Comparison of ENCODE assay signal across 10 cellular contexts in the genomic region with DNA sequence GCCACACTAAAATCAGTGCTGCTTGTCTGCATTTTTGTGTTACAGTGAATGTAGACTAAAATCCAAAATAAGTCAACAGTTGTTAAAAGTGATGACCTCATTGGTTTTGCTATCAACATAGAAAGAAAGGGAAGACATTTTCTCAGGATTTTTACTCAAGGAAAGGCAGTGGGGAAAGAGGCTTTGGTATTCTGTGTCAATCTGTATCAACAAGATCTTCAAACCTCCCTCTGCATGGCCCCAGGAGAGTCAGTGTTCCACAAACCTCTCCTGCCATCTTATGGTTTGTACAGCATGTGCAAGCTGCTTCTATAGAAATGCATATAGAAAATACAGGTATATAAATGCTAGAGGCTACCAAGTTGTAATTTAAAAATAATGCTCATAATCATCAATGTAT. TPM values are rescaled to one million over a fixed set of nuclear protein-coding genes. Genes with fewer than 3 reads are reported as not detected.
DNase-seq lines count a peak whose midpoint lies in the region; ATAC-seq, FAIRE-seq and TF ChIP-seq lines count a peak whose summit lies in the region.
"Had no signal": no experiment of that assay in that cellular context is flagged by ENCODE, and none has a peak within 500 bp of the region (broad histone marks: within the 10 kb centered on the region; RNA-seq: fewer than 3 reads in every experiment).

No MANE protein-coding gene starts in this region.

- CTCF ChIA-PET in A673 (lab: Charles Lee): no interaction called here

- H3K4me1 ChIP-seq in A673 (ENCODE audit: insufficient read depth, low read length, poor library complexity, severe bottlenecking): no peaks in the 10 kb centered on the region
- H3K4me1 ChIP-seq in endodermal cell (ENCODE audit: control insufficient read depth, insufficient read depth, low read length): peaks cover 6% of the 10 kb centered on the region
- H3K4me1 ChIP-seq: esophagus muscularis mucosa had no signal

- TF ChIP-seq CTCF in A673 (conservative IDR thresholded peaks at IDR 0.05; ENCODE audit: low read depth, low read length) (0 out of 2 replicates have a peak, but pooled peaks have one; percentile 32), endodermal cell (conservative IDR thresholded peaks at IDR 0.05) (peak; percentile 78)

- no peak overlapping the region for H3K4me3 Mint-ChIP-seq in endodermal cell

- H3K9me3 Mint-ChIP-seq in endodermal cell: peaks cover 16% of the 10 kb centered on the region

- FAIRE-seq in GM12891 (lab: Jason Lieb, UNC): no peak

- TF ChIP-seq POLR2A in GM12891 (IDR thresholded peaks at IDR 0.05; ENCODE audit: low read depth, low read length): no peak

- H3K4me3 ChIP-seq in A673 (ENCODE audit: low read depth, low read length, poor library complexity, severe bottlenecking) (no peak overlapping the region), endodermal cell (ENCODE audit: low read length) (no peak overlapping the region)
- H3K4me3 ChIP-seq: esophagus muscularis mucosa had no signal

- no peak overlapping the region for H3K9ac ChIP-seq in endodermal cell (ENCODE audit: extremely low read depth, low read length, poor library complexity, severe bottlenecking)

- ATAC-seq in GM19395 (IDR thresholded peaks at IDR 0.05; ENCODE audit: unreplicated experiment) (peak; percentile 47), HG03025 (IDR thresholded peaks at IDR 0.05; ENCODE audit: low FRiP score, unreplicated experiment) (no peak)

- no TSS peak for BruUV-seq in A673 (replicated peaks; lab: Mats Ljungman, UMichigan)

- H3K27me3 Mint-ChIP-seq in endodermal cell (ENCODE audit: insufficient read depth): no peaks in the 10 kb centered on the region

- H3K36me3 ChIP-seq in A673 (ENCODE audit: insufficient read depth, low read length, poor library complexity, severe bottlenecking) (no peaks in the 10 kb centered on the region), endodermal cell (ENCODE audit: control insufficient read depth, insufficient read depth, low read length) (no peaks in the 10 kb centered on the region)
- H3K36me3 ChIP-seq: esophagus muscularis mucosa had no signal

- POLR2A ChIA-PET in A673 (lab: Charles Lee; ENCODE audit: low non-redundant PET): no interaction called here

- H3K27me3 ChIP-seq in A673 (replicated peaks; ENCODE audit: insufficient read depth, low read depth, low read length, poor library complexity) (no peaks in the 10 kb centered on the region), endodermal cell (ENCODE audit: control insufficient read depth, insufficient read depth, low read length, poor library complexity, severe bottlenecking) (no peaks in the 10 kb centered on the region)
- H3K27me3 ChIP-seq: esophagus muscularis mucosa had no signal

- H3K27ac ChIP-seq in A673 (ENCODE audit: low read depth, low read length, poor library complexity, severe bottlenecking) (no peak overlapping the region), endodermal cell (ENCODE audit: low read depth, low read length) (no peak overlapping the region)
- H3K27ac ChIP-seq: esophagus muscularis mucosa had no signal

- H3K27ac Mint-ChIP-seq in endodermal cell: no peak overlapping the region

- no peak for DNase-seq in A673 (ENCODE audit: low spot score)
- peak; percentile 59 for DNase-seq in M059J (ENCODE audit: low read depth)
- DNase-seq in endodermal cell: no peak
- no peak for DNase-seq in GM12891 (ENCODE audit: insufficient read length, low spot score)
- no peak for DNase-seq in Kasumi-1 (lab: John Stamatoyannopoulos, UW)
- no peak for DNase-seq in NCI-H1436 (lab: John Stamatoyannopoulos, UW)
- DNase-seq: activated CD4-positive, alpha-beta T cell treated with anti-CD3 and anti-CD28 coated beads, Interleukin-2, amount 50 U/mL, for 48 hours had no signal

- peaks cover 16% of the 10 kb centered on the region for H3K4me1 Mint-ChIP-seq in endodermal cell

- H3K9me3 ChIP-seq in A673 (ENCODE audit: low read depth, low read length, poor library complexity, severe bottlenecking) (no peaks in the 10 kb centered on the region), endodermal cell (ENCODE audit: control insufficient read depth, low read length) (peaks cover 15% of the 10 kb centered on the region)

- intact Hi-C loops in A673 (cut with micrococcal nuclease; ENCODE audit: unreplicated experiment): no loop called here

- peaks cover 9% of the 10 kb centered on the region for H3K36me3 Mint-ChIP-seq in endodermal cell (ENCODE audit: low read depth)

TF ChIP-seq in GM12891, 5 proteins besides CTCF, POLR2A, EP300 and RAD21:
- no peak for TF ChIP-seq TAF1 (IDR thresholded peaks at IDR 0.05; ENCODE audit: low read depth, low read length)
- TF ChIP-seq PAX5 (IDR thresholded peaks at IDR 0.05; ENCODE audit: insufficient read depth, low read length, severe bottlenecking): no peak
- TF ChIP-seq POU2F2 (IDR thresholded peaks at IDR 0.05; ENCODE audit: low read depth, low read length): no peak
- no peak for TF ChIP-seq SPI1 (IDR thresholded peaks at IDR 0.05; ENCODE audit: low read depth, low read length)
- TF ChIP-seq POLR2AphosphoS5 (IDR thresholded peaks at IDR 0.05; ENCODE audit: low read depth, low read length): no peak

RNA-seq across cellular contexts. Expression of a gene that starts 13.8 kb away (rescaled TPM):
- total RNA-seq in A673 (2021) (not detected in 2 replicates), endodermal cell (1 to 10 TPM in 1 of 2 donors, under 1 TPM in 1; 0.55 to 1.1 TPM)
- total RNA-seq in M059J (2014; rRNA removed; shearing (Covaris generic)): not detected in 2 replicates
- polyA plus RNA-seq in endodermal cell (2013, experiment 1 of 2): 0.18 TPM
- 0.12 TPM for polyA plus RNA-seq in endodermal cell (2013, experiment 2 of 2)
- not detected for polyA plus RNA-seq in GM12891 (2012; ENCODE audit: low read depth, missing spikeins)
- total RNA-seq: esophagus muscularis mucosa had no signal

RNA-seq across cellular contexts. Expression of a gene that starts 18.5 kb away (rescaled TPM):
- not detected in 2 replicates for total RNA-seq in A673 (2021)
- total RNA-seq in M059J (2014; rRNA removed; shearing (Covaris generic)): not detected in 2 replicates
- total RNA-seq in endodermal cell: under 1 TPM in 1 of 2 donors, not detected in 1; 0.29 TPM
- not detected for polyA plus RNA-seq in endodermal cell (2013, experiment 1 of 2)
- polyA plus RNA-seq in endodermal cell (2013, experiment 2 of 2): not detected
- not detected for polyA plus RNA-seq in GM12891 (2012; ENCODE audit: low read depth, missing spikeins)
- total RNA-seq: esophagus muscularis mucosa had no signal

RNA-seq across cellular contexts. Expression of a gene that starts 26.5 kb away (rescaled TPM):
- total RNA-seq in A673 (2021): not detected in 2 replicates
- not detected in 2 replicates for total RNA-seq in M059J (2014; rRNA removed; shearing (Covaris generic))
- total RNA-seq in endodermal cell: 1 to 10 TPM in 1 of 2 donors, under 1 TPM in 1; 0.93 to 1.8 TPM
- not detected for polyA plus RNA-seq in endodermal cell (2013, experiment 1 of 2)
- polyA plus RNA-seq in endodermal cell (2013, experiment 2 of 2): not detected
- not detected for polyA plus RNA-seq in GM12891 (2012; ENCODE audit: low read depth, missing spikeins)
- total RNA-seq: esophagus muscularis mucosa had no signal

RNA-seq across cellular contexts. Expression of a gene that starts 45.7 kb away (rescaled TPM):
- total RNA-seq in A673 (2021): not detected in 2 replicates
- total RNA-seq in M059J (2014; rRNA removed; shearing (Covaris generic)): not detected in 2 replicates
- total RNA-seq in endodermal cell: under 1 TPM in 1 of 2 donors, not detected in 1; 0.51 TPM
- not detected for polyA plus RNA-seq in endodermal cell (2013, experiment 1 of 2)
- not detected for polyA plus RNA-seq in endodermal cell (2013, experiment 2 of 2)
- polyA plus RNA-seq in GM12891 (2012; ENCODE audit: low read depth, missing spikeins): not detected
- total RNA-seq: esophagus muscularis mucosa had no signal

RNA-seq across cellular contexts. Expression of a gene that starts 52.1 kb away (rescaled TPM):
- total RNA-seq in A673 (2021) (not detected in 2 replicates), endodermal cell (1 to 10 TPM in 1 of 2 donors, under 1 TPM in 1; 0.24 to 1.6 TPM)
- total RNA-seq in M059J (2014; rRNA removed; shearing (Covaris generic)): not detected in 2 replicates
- polyA plus RNA-seq in endodermal cell (2013, experiment 1 of 2): not detected
- polyA plus RNA-seq in endodermal cell (2013, experiment 2 of 2): not detected
- not detected for polyA plus RNA-seq in GM12891 (2012; ENCODE audit: low read depth, missing spikeins)
- total RNA-seq: esophagus muscularis mucosa had no signal
